ENCODE assay signal across 13 cellular contexts in genomic region chr22:33027151-33027550, GRCh38. TPM values are rescaled to one million over a fixed set of nuclear protein-coding genes. Genes with fewer than 3 reads are reported as not detected.
"Had no signal": no experiment of that assay in that cellular context is flagged by ENCODE, and none has a peak within 500 bp of the region (broad histone marks: within the 10 kb centered on the region; RNA-seq: fewer than 3 reads in every experiment).

No MANE protein-coding gene starts in this region.

RNA-seq across cellular contexts. Expression of gene SYN3, which starts 31.0 kb away (rescaled TPM):
- total RNA-seq: activated CD4-positive, alpha-beta memory T cell treated with anti-CD3 and anti-CD28 coated beads, Interleukin-2, amount 10 ng/mL, durations not matched to agents 7 days and 5 days; activated CD4-positive, alpha-beta T cell treated with anti-CD3 and anti-CD28 coated beads for 36 hours; activated CD4-positive, alpha-beta T cell treated with anti-CD3 and anti-CD28 coated beads, Interleukin-2, amount 10 ng/mL, durations not matched to agents 7 days and 5 days; activated CD8-positive, alpha-beta memory T cell treated with anti-CD3 and anti-CD28 coated beads, Interleukin-2, amount 10 ng/mL, durations not matched to agents 7 days and 5 days; activated CD8-positive, alpha-beta T cell treated with anti-CD3 and anti-CD28 coated beads, Interleukin-2, amount 10 ng/mL, durations not matched to agents 7 days and 5 days; activated naive CD4-positive, alpha-beta T cell treated with anti-CD3 and anti-CD28 coated beads for 36 hours; activated naive CD4-positive, alpha-beta T cell treated with anti-CD3 and anti-CD28 coated beads, Interleukin-2, amount 50 U/mL, for 72 hours; activated naive CD8-positive, alpha-beta T cell treated with anti-CD3 and anti-CD28 coated beads for 36 hours; activated T-helper 1 cell treated with anti-CD3 and anti-CD28 coated beads, Interleukin-12 subunit alpha, Interleukin-12 subunit beta, Interleukin-2, Interleukin-4 antibody, amounts not matched to agents 30 ng/mL and 10 ng/mL and 1 ng/mL, durations not matched to agents 14 hours and 24 hours and 36 hours; activated T-helper 17 cell treated with anti-CD3 and anti-CD28 coated beads, Interleukin-2, amount 50 U/mL, for 72 hours; body of pancreas; T-helper 1 cell treated with Interleukin-12 subunit alpha and Interleukin-12 subunit beta and Interleukin-4 antibody, amounts not matched to agents 30 ng/mL and 1 ng/mL, for 36 hours; T-helper 2 cell treated with Interferon-gamma antibody and Interleukin-4, amounts not matched to agents 100 ng/mL and 5 ng/mL, for 36 hours had no signal
